9 cellular contexts compared by ENCODE assay signal in the genomic region with DNA sequence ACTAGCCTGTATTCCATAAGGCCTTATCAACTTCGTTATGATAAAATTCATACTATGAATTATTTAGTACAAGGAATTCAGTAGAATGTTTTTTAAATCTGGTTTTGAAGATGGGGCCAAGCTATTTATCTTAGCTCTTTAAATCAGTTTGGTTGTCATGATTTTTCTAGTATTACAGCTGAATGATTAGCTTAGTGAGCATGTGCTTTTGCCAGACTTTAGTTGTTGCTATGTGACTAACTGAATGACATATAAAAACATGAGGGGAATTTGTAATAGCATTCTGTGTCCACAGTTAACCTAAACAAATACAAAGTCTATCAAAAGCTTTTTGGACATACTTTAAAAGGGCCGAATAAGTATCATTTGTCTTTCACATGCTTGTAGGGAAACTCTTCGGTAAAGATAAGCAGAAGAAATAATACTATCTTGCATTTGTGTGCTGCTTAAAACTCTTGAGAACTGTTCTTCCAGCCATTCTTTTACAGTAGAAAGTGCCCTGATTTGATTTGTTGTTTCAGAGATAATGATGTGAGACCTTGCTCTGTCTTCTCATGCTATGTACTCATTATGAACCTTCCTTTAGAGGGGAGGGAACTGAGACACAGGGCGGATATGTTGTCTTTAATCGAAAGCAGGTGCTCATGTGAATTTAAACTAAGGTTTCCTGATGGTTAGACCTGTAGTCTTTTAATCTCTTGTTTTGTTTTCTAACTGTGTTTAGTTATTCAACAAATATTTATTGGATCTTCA. TPM values are rescaled to one million over a fixed set of nuclear protein-coding genes. Genes with fewer than 3 reads are reported as not detected.
DNase-seq lines count a peak whose midpoint lies in the region; ATAC-seq and FAIRE-seq lines count a peak whose summit lies in the region.
"Had no signal": no experiment of that assay in that cellular context is flagged by ENCODE, and none has a peak within 500 bp of the region (broad histone marks: within the 10 kb centered on the region; RNA-seq: fewer than 3 reads in every experiment).

No MANE protein-coding gene starts in this region.

- ATAC-seq in GM18502 (IDR thresholded peaks at IDR 0.05; ENCODE audit: poor library complexity, unreplicated experiment): peak; percentile 72

- H2BK120ac ChIP-seq in neuronal stem cell (ENCODE audit: low read depth, low read length): no peak overlapping the region

- DNase-seq in HCEC 1CT: peak; percentile 68
- DNase-seq in RCC 7860 (ENCODE audit: low spot score): peak; percentile 56
- peak; percentile 83 for DNase-seq in iris pigment epithelial cell (ENCODE audit: low read depth)
- DNase-seq in retina: no peak
- no peak for DNase-seq in neuronal stem cell (ENCODE audit: low spot score)
- no peak for DNase-seq in medulla oblongata (ENCODE audit: extremely low spot score)
- DNase-seq in Karpas-422: no peak
- DNase-seq: head of caudate nucleus had no signal

- H2BK15ac ChIP-seq in neuronal stem cell (ENCODE audit: low read length): no peak overlapping the region

- no peak overlapping the region for H2BK5ac ChIP-seq in neuronal stem cell (ENCODE audit: low read length)

- H3K14ac ChIP-seq in neuronal stem cell (ENCODE audit: low read length): no peak overlapping the region

- no peak overlapping the region for H3K9ac ChIP-seq in neuronal stem cell (ENCODE audit: low read depth, low read length, poor library complexity)
- no peak overlapping the region for H3K9ac ChIP-seq in Karpas-422 (ENCODE audit: low read length)

- no CpG with 5 or more reads among the region's 5 CpGs for WGBS in neuronal stem cell (ENCODE audit: extremely low coverage in 2 of 2, insufficient read length in 2 of 2, insufficient replicate concordance in 1 of 2), 2 donors

- no peak overlapping the region for H2AK5ac ChIP-seq in neuronal stem cell (ENCODE audit: low read depth, low read length)

- H3K79me2 ChIP-seq in Karpas-422 (ENCODE audit: low read length): peaks cover 99% of the 10 kb centered on the region

- no peaks in the 10 kb centered on the region for H4K20me1 ChIP-seq in Karpas-422 (ENCODE audit: insufficient read depth, low read depth, low read length)

- H2BK12ac ChIP-seq in neuronal stem cell (ENCODE audit: low read length): no peak overlapping the region

- H3K27ac ChIP-seq in neuronal stem cell (replicated peaks; ENCODE audit: low read length): no peak overlapping the region
- H3K27ac ChIP-seq in Karpas-422 (ENCODE audit: low read length): no peak overlapping the region

- H3K4me2 ChIP-seq in neuronal stem cell (ENCODE audit: insufficient read depth, low read length, poor library complexity, severe bottlenecking): no peak overlapping the region
- no peak overlapping the region for H3K4me2 ChIP-seq in Karpas-422 (ENCODE audit: low read depth, low read length, poor library complexity, severe bottlenecking)

- FAIRE-seq in RCC 7860 (lab: Jason Lieb, UNC): peak; percentile 57

- H3K4me3 ChIP-seq in neuronal stem cell (ENCODE audit: low read length in 2 of 2) (no peak overlapping the region), Karpas-422 (ENCODE audit: low read length) (no peak overlapping the region)

- no peaks in the 10 kb centered on the region for H3K79me1 ChIP-seq in neuronal stem cell (ENCODE audit: low read depth, low read length)

- peaks cover 3% of the 10 kb centered on the region in 2 donors for H3K4me1 ChIP-seq in neuronal stem cell (ENCODE audit: control insufficient read depth in 2 of 2, insufficient read depth in 1 of 2, low read depth in 1 of 2, low read length in 2 of 2)
- H3K4me1 ChIP-seq in Karpas-422 (ENCODE audit: low read length): peaks cover 71% of the 10 kb centered on the region

- no peak overlapping the region for H3K23ac ChIP-seq in neuronal stem cell (ENCODE audit: low read depth, low read length, poor library complexity)

- H2AFZ ChIP-seq in neuronal stem cell (ENCODE audit: low read length) (no peak overlapping the region), Karpas-422 (ENCODE audit: low read length) (no peak overlapping the region)

- H4K91ac ChIP-seq in neuronal stem cell (ENCODE audit: low read depth, low read length, poor library complexity): no peak overlapping the region

- H3K27me3 ChIP-seq in neuronal stem cell (ENCODE audit: control insufficient read depth in 3 of 3, insufficient read depth in 3 of 3, low read depth in 1 of 3, low read length in 3 of 3) (no peaks in the 10 kb centered on the region), Karpas-422 (ENCODE audit: low read length) (no peaks in the 10 kb centered on the region)

- no peaks in the 10 kb centered on the region for H3K36me3 ChIP-seq in neuronal stem cell (replicated peaks in 1 of 2; ENCODE audit: control insufficient read depth in 2 of 2, insufficient read depth in 2 of 2, low read length in 2 of 2)
- no peaks in the 10 kb centered on the region for H3K36me3 ChIP-seq in Karpas-422 (ENCODE audit: insufficient read depth, low read length)

- no peaks in the 10 kb centered on the region for H3K9me2 ChIP-seq in Karpas-422 (replicated peaks; ENCODE audit: insufficient read depth, low read length)

- H4K8ac ChIP-seq in neuronal stem cell (ENCODE audit: low read depth, low read length): no peak overlapping the region

- H3K9me3 ChIP-seq in neuronal stem cell (replicated peaks in 1 of 2; ENCODE audit: control insufficient read depth in 2 of 2, insufficient read depth in 1 of 2, low read depth in 1 of 2, low read length in 2 of 2) (no peaks in the 10 kb centered on the region), Karpas-422 (ENCODE audit: low read length) (no peaks in the 10 kb centered on the region)

- no peak overlapping the region for H3K18ac ChIP-seq in neuronal stem cell (ENCODE audit: low read length)

- H3K4ac ChIP-seq in neuronal stem cell (ENCODE audit: low read length): no peak overlapping the region

RNA-seq across cellular contexts. Expression of gene NEK7, which starts 18.8 kb away (rescaled TPM):
- polyA plus RNA-seq in neuronal stem cell (2013, experiment 1 of 2): 8.8 TPM
- polyA plus RNA-seq in neuronal stem cell (2013, experiment 2 of 2): 9.7 TPM
- total RNA-seq in Karpas-422 (2014; rRNA removed; shearing (Covaris generic); ENCODE audit: low replicate concordance): 36.7 and 133 TPM in 2 replicates

Comparison
In these comparisons a context has a peak if more than half of its experiments do, and no peak if none do; other contexts are left out.
1. DNase-seq: peak in HCEC 1CT (single experiment), RCC 7860 (single experiment) and iris pigment epithelial cell (single experiment); none in retina (single experiment), neuronal stem cell (single experiment), medulla oblongata (single experiment) and Karpas-422 (single experiment).